1 cellular context compared by ENCODE assay signal in the genomic region with DNA sequence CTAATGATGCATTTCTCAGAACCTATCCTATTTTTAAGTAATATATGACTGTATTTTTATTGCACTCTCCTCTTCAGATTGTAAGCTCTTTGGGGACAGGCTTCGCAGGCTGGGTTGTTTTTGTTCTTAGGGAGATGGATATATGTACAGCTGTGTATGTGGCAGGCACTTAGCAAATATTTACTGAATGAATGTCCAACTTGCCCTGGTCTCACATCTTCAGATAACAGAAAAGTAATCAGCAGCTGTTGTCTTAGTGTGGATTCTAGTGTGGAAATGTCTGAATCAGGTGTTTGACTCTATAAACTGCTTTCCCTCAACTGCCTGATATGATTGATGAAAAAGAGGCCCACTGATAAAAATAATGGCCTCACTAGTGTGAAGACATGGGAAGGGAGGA.
TF ChIP-seq lines count a peak whose summit lies in the region.

No MANE protein-coding gene starts in this region.

TF ChIP-seq in HepG2, 621 proteins besides CTCF, POLR2A, EP300 and RAD21 (continued from another document and continues in another):
- peak; percentile 98 for TF ChIP-seq AHDC1 (CRISPR knock-in tag; IDR thresholded peaks at IDR 0.05; ENCODE audit: borderline replicate concordance)
- TF ChIP-seq ZSCAN5A (CRISPR knock-in tag; IDR thresholded peaks at IDR 0.05; ENCODE audit: borderline replicate concordance): no peak
- TF ChIP-seq NCOA5 (CRISPR knock-in tag; IDR thresholded peaks at IDR 0.05): no peak
- TF ChIP-seq DNMT1 (CRISPR knock-in tag; IDR thresholded peaks at IDR 0.05): no peak
- peak; percentile 96 for TF ChIP-seq ZMYM2 (CRISPR knock-in tag; IDR thresholded peaks at IDR 0.05)
- peak; percentile 36; the same call in 1 of the 2 replicates for TF ChIP-seq SIX1 (CRISPR knock-in tag; IDR thresholded peaks at IDR 0.05; ENCODE audit: borderline replicate concordance)
- peak; percentile 96 for TF ChIP-seq ARID5B (CRISPR knock-in tag; IDR thresholded peaks at IDR 0.05)
- TF ChIP-seq NRL (CRISPR knock-in tag; IDR thresholded peaks at IDR 0.05; ENCODE audit: borderline replicate concordance): no peak
- TF ChIP-seq STAT6 (CRISPR knock-in tag; IDR thresholded peaks at IDR 0.05; ENCODE audit: borderline replicate concordance): peak; percentile 55; the same call in 1 of the 2 replicates
- TF ChIP-seq, protein P1, sequence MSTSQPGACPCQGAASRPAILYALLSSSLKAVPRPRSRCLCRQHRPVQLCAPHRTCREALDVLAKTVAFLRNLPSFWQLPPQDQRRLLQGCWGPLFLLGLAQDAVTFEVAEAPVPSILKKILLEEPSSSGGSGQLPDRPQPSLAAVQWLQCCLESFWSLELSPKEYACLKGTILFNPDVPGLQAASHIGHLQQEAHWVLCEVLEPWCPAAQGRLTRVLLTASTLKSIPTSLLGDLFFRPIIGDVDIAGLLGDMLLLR (CRISPR knock-in tag; IDR thresholded peaks at IDR 0.05): no peak
- peak; percentile 64; the same call in 1 of the 2 replicates for TF ChIP-seq ZNF816 (CRISPR knock-in tag; IDR thresholded peaks at IDR 0.05; ENCODE audit: borderline replicate concordance)
- no peak for TF ChIP-seq SMAD1 (CRISPR knock-in tag; IDR thresholded peaks at IDR 0.05; ENCODE audit: borderline replicate concordance, low read depth)
- TF ChIP-seq KDM6A (CRISPR knock-in tag; IDR thresholded peaks at IDR 0.05; ENCODE audit: low read depth): 0 out of 2 replicates have a peak, but pooled peaks have one; percentile 31
- TF ChIP-seq ZNF44 (CRISPR knock-in tag; IDR thresholded peaks at IDR 0.05): 0 out of 2 replicates have a peak, but pooled peaks have one; percentile 39
- peak; percentile 80; the same call in 1 of the 2 replicates for TF ChIP-seq TBX2 (CRISPR knock-in tag; IDR thresholded peaks at IDR 0.05; ENCODE audit: borderline replicate concordance)
- peak; percentile 91 for TF ChIP-seq ISL2 (CRISPR knock-in tag; IDR thresholded peaks at IDR 0.05)
- TF ChIP-seq TEAD3 (CRISPR knock-in tag; optimal IDR thresholded peaks at IDR 0.05; ENCODE audit: borderline replicate concordance): peak; percentile 88
- TF ChIP-seq ZBTB20 (CRISPR knock-in tag; IDR thresholded peaks at IDR 0.05; ENCODE audit: borderline replicate concordance, low read depth): peak; percentile 90; the same call in 1 of the 2 replicates
- TF ChIP-seq ZNF792 (CRISPR knock-in tag; IDR thresholded peaks at IDR 0.05): peak; percentile 26; the same call in 1 of the 2 replicates
- peak; percentile 100 for TF ChIP-seq POGK (CRISPR knock-in tag; conservative IDR thresholded peaks at IDR 0.05)
- no peak for TF ChIP-seq TEF (CRISPR knock-in tag; IDR thresholded peaks at IDR 0.05)
- TF ChIP-seq CEBPG (CRISPR knock-in tag; IDR thresholded peaks at IDR 0.05): no peak
- TF ChIP-seq CREB3 (CRISPR knock-in tag; IDR thresholded peaks at IDR 0.05): no peak
- 0 out of 2 replicates have a peak, but pooled peaks have one; percentile 47 for TF ChIP-seq ZSCAN29 (CRISPR knock-in tag; conservative IDR thresholded peaks at IDR 0.05)
- no peak for TF ChIP-seq U2AF1 (optimal IDR thresholded peaks at IDR 0.05; ENCODE audit: low read depth, low read length)
- peak; percentile 88; the same call in 1 of the 2 replicates for TF ChIP-seq SOX5 (CRISPR knock-in tag; IDR thresholded peaks at IDR 0.05; ENCODE audit: borderline replicate concordance)
- TF ChIP-seq RFXAP (CRISPR knock-in tag; IDR thresholded peaks at IDR 0.05; ENCODE audit: borderline replicate concordance): 0 out of 2 replicates have a peak, but pooled peaks have one; percentile 25
- TF ChIP-seq MED13 (CRISPR knock-in tag; IDR thresholded peaks at IDR 0.05): no peak
- 0 out of 2 replicates have a peak, but pooled peaks have one; percentile 22 for TF ChIP-seq ZFP82 (CRISPR knock-in tag; IDR thresholded peaks at IDR 0.05; ENCODE audit: borderline replicate concordance)
- peak; percentile 96 for TF ChIP-seq GATAD2A (CRISPR knock-in tag; IDR thresholded peaks at IDR 0.05)
- TF ChIP-seq MED1 (CRISPR knock-in tag; IDR thresholded peaks at IDR 0.05): peak; percentile 97
- no peak for TF ChIP-seq XRCC5 (optimal IDR thresholded peaks at IDR 0.05; ENCODE audit: low read length)
- TF ChIP-seq ZMYM4 (CRISPR knock-in tag; IDR thresholded peaks at IDR 0.05): peak; percentile 48; the same call in 1 of the 2 replicates
- TF ChIP-seq, protein P2, sequence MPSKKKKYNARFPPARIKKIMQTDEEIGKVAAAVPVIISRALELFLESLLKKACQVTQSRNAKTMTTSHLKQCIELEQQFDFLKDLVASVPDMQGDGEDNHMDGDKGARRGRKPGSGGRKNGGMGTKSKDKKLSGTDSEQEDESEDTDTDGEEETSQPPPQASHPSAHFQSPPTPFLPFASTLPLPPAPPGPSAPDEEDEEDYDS (CRISPR knock-in tag; IDR thresholded peaks at IDR 0.05): peak; percentile 15; the same call in 1 of the 2 replicates
- no peak for TF ChIP-seq MBD4 (IDR thresholded peaks at IDR 0.05; ENCODE audit: borderline replicate concordance, low read length)
- 0 out of 2 replicates have a peak, but pooled peaks have one; percentile 13 for TF ChIP-seq ZNF317 (CRISPR knock-in tag; IDR thresholded peaks at IDR 0.05)
- TF ChIP-seq IKZF5 (CRISPR knock-in tag; IDR thresholded peaks at IDR 0.05): peak; percentile 66; the same call in 1 of the 2 replicates
